ENCODE assay signal across 8 cellular contexts in the genomic region with DNA sequence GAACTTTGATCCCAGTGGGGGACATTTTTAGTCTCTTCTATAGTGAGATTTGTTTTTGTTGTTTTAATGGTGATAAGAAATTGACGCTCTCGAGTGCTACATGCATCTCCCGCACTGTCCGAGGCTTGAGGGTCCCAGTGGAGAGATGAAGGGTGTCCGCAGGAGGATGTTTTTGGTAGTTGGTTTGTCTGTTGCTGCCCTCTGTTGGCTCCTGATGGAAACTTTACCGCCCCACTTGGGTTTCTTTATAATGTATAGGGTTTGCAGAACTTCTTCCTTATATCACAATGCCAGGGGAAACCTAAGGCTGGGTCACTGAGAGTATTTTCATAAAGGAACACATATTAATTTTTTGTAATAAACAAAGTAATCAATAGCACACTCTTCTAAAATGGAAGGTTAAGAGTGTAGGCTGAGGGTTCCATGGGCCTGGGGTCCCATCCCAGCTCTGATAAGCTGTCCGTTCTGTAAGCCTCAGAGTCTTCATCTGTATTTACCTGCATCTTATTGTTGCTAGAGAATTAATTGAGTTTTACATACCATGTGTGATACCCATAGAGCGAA.
DNase-seq lines count a peak whose midpoint lies in the region; ATAC-seq, FAIRE-seq and TF ChIP-seq lines count a peak whose summit lies in the region.

No MANE protein-coding gene starts in this region.

- ATAC-seq in foreskin keratinocyte = peak; percentile 54
- ATAC-seq in stimulated activated effector memory CD8-positive, alpha-beta T cell treated with anti-CD3 and anti-CD28 coated beads, Interleukin-12 subunit alpha, Interleukin-12 subunit beta, amount 100 ng/mL, for 72 hours = no peak
- ATAC-seq in GM21367 (IDR thresholded peaks at IDR 0.05; ENCODE audit: unreplicated experiment) = no peak

- H3K36me3 Mint-ChIP-seq in stimulated activated effector memory CD8-positive, alpha-beta T cell treated with anti-CD3 and anti-CD28 coated beads, Interleukin-12 subunit alpha, Interleukin-12 subunit beta, amount 100 ng/mL, for 72 hours = no peaks in the 10 kb centered on the region
- no peaks in the 10 kb centered on the region for H3K36me3 Mint-ChIP-seq in activated naive CD8-positive, alpha-beta T cell treated with anti-CD3 and anti-CD28 coated beads for 36 hours

- no peaks in the 10 kb centered on the region for H3K27me3 ChIP-seq in foreskin keratinocyte

- DNase-seq in AG08395 (ENCODE audit: low spot score) (peak; percentile 7), GM18507 (ENCODE audit: extremely low spot score, insufficient read length, low read depth) (peak; percentile 2), RKO (ENCODE audit: low spot score) (peak; percentile 38), foreskin keratinocyte (no peak), NCI-H146 treated with DMSO at 0.1 percent for 48 hours (lab: John Stamatoyannopoulos, UW; ENCODE audit: unreplicated experiment) (no peak)
- DNase-seq in stimulated activated effector memory CD8-positive, alpha-beta T cell treated with anti-CD3 and anti-CD28 coated beads, Interleukin-12 subunit alpha, Interleukin-12 subunit beta, amount 100 ng/mL, for 72 hours (ENCODE audit: low spot score in 2 of 2) = no peak
- no peak for DNase-seq in activated naive CD8-positive, alpha-beta T cell treated with anti-CD3 and anti-CD28 coated beads for 36 hours

- no peaks in the 10 kb centered on the region for H3K4me1 ChIP-seq in foreskin keratinocyte

- TF ChIP-seq CTCF in foreskin keratinocyte (conservative IDR thresholded peaks at IDR 0.05) = peak; percentile 72

- FAIRE-seq in GM18507 (lab: Jason Lieb, UNC) = no peak

- H3K27ac Mint-ChIP-seq in stimulated activated effector memory CD8-positive, alpha-beta T cell treated with anti-CD3 and anti-CD28 coated beads, Interleukin-12 subunit alpha, Interleukin-12 subunit beta, amount 100 ng/mL, for 72 hours = no peak overlapping the region
- no peak overlapping the region for H3K27ac Mint-ChIP-seq in activated naive CD8-positive, alpha-beta T cell treated with anti-CD3 and anti-CD28 coated beads for 36 hours

- H3K4me1 Mint-ChIP-seq in stimulated activated effector memory CD8-positive, alpha-beta T cell treated with anti-CD3 and anti-CD28 coated beads, Interleukin-12 subunit alpha, Interleukin-12 subunit beta, amount 100 ng/mL, for 72 hours = no peaks in the 10 kb centered on the region
- H3K4me1 Mint-ChIP-seq in activated naive CD8-positive, alpha-beta T cell treated with anti-CD3 and anti-CD28 coated beads for 36 hours = no peaks in the 10 kb centered on the region

- peaks cover 3% of the 10 kb centered on the region for H3K27me3 Mint-ChIP-seq in activated naive CD8-positive, alpha-beta T cell treated with anti-CD3 and anti-CD28 coated beads for 36 hours

- H3K9me3 Mint-ChIP-seq in stimulated activated effector memory CD8-positive, alpha-beta T cell treated with anti-CD3 and anti-CD28 coated beads, Interleukin-12 subunit alpha, Interleukin-12 subunit beta, amount 100 ng/mL, for 72 hours = peaks cover under 1% of the 10 kb centered on the region
- H3K9me3 Mint-ChIP-seq in activated naive CD8-positive, alpha-beta T cell treated with anti-CD3 and anti-CD28 coated beads for 36 hours = no peaks in the 10 kb centered on the region

- H3K4me3 Mint-ChIP-seq in stimulated activated effector memory CD8-positive, alpha-beta T cell treated with anti-CD3 and anti-CD28 coated beads, Interleukin-12 subunit alpha, Interleukin-12 subunit beta, amount 100 ng/mL, for 72 hours = no peak overlapping the region
- no peak overlapping the region for H3K4me3 Mint-ChIP-seq in activated naive CD8-positive, alpha-beta T cell treated with anti-CD3 and anti-CD28 coated beads for 36 hours

- H3K27ac ChIP-seq in foreskin keratinocyte = no peak overlapping the region

Comparison
In these comparisons a context has a peak if more than half of its experiments do, and no peak if none do; other contexts are left out.
1. DNase-seq: peak in AG08395 (single experiment), GM18507 (single experiment) and RKO (single experiment); none in foreskin keratinocyte (0 of 2), stimulated activated effector memory CD8-positive, alpha-beta T cell treated with anti-CD3 and anti-CD28 coated beads, Interleukin-12 subunit alpha, Interleukin-12 subunit beta, amount 100 ng/mL, for 72 hours (0 of 2), activated naive CD8-positive, alpha-beta T cell treated with anti-CD3 and anti-CD28 coated beads for 36 hours (single experiment) and NCI-H146 treated with DMSO at 0.1 percent for 48 hours (single experiment).